ENCODE assay signal across 14 cellular contexts in the genomic region with DNA sequence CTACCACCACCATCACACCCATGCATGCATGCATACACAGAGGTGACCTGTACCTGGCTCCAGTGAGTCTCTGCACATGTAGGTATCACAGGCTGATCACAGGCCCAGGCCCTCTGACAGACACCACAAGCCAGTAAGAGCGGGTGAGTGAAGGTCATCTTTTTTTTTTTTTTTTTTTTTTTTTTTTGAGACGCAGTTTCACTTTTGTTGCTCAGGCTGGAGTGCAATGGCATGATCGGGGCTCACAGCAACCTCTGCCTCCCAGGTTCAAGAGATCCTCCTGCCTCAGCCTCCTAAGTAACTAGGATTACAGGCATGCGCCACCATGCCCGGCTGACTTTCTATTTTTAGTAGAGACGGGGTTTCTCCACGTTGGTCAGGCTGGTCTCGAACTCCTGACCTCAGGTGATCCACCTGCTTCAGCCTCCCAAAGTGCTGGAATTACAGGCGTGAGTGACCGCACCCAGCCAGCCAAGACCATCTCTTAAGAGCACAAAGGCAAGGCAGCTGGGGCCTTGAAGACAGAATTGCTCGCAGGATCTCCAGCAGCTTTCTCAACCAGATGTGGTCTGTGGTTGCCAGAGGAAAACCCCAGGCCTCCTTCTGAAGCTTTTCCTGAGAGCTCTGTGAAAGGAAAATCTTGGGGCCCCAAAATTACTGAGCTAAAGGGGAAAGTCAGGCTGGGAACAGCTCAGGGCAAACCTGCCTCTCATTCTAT. TPM values are rescaled to one million over a fixed set of nuclear protein-coding genes. Genes with fewer than 3 reads are reported as not detected.
DNase-seq lines count a peak whose midpoint lies in the region; ATAC-seq, FAIRE-seq and TF ChIP-seq lines count a peak whose summit lies in the region.
"Had no signal": no experiment of that assay in that cellular context is flagged by ENCODE, and none has a peak within 500 bp of the region (broad histone marks: within the 10 kb centered on the region; RNA-seq: fewer than 3 reads in every experiment).

No MANE protein-coding gene starts in this region.

- intact Hi-C loops in K562 (cut with micrococcal nuclease) = no loop called here

- no peak for TF ChIP-seq EP300 in K562 (IDR thresholded peaks at IDR 0.05; ENCODE audit: low read length)

- no peak for FAIRE-seq in K562 (lab: Jason Lieb, UNC)

- no peak overlapping the region for H2AFZ ChIP-seq in DND-41 (ENCODE audit: low read depth, low read length)
- no peak overlapping the region for H2AFZ ChIP-seq in K562 (ENCODE audit: low read depth, low read length)
- H2AFZ ChIP-seq: parathyroid adenoma had no signal

- no TSS peak for BruUV-seq in K562 (replicated peaks; lab: Mats Ljungman, UMichigan)

- H4K20me1 ChIP-seq in BLaER1 = no peaks in the 10 kb centered on the region
- H4K20me1 ChIP-seq in DND-41 (ENCODE audit: insufficient read depth, low read length) = no peaks in the 10 kb centered on the region
- no peaks in the 10 kb centered on the region for H4K20me1 ChIP-seq in K562 (replicated peaks; ENCODE audit: control insufficient read depth, insufficient read depth, low read length)

- no peak for TF ChIP-seq POLR2A in K562 (conservative IDR thresholded peaks at IDR 0.05)

- POLR2A ChIA-PET in T-cell (lab: Charles Lee) = no interaction called here
- POLR2A ChIA-PET in K562 (lab: Yijun Ruan, JAX) = no interaction called here

- H3K36me3 Mint-ChIP-seq in T-cell = no peaks in the 10 kb centered on the region
- H3K36me3 Mint-ChIP-seq: IgD-negative memory B cell had no signal

- H3K79me2 ChIP-seq in DND-41 (ENCODE audit: insufficient read depth, low read length) (peaks cover 5% of the 10 kb centered on the region; the same call in 1 of the 2 replicates), K562 (ENCODE audit: control insufficient read depth, insufficient read depth, low read length) (no peaks in the 10 kb centered on the region)
- H3K79me2 ChIP-seq: parathyroid adenoma had no signal

- H3K9me3 ChIP-seq in BLaER1 (peaks cover under 1% of the 10 kb centered on the region; the same call in 1 of the 2 replicates), DND-41 (ENCODE audit: insufficient read depth, low read length, severe bottlenecking) (no peaks in the 10 kb centered on the region), K562 (replicated peaks; ENCODE audit: control insufficient read depth, insufficient read depth, low read depth, low read length) (no peaks in the 10 kb centered on the region)
- H3K9me3 ChIP-seq: esophagus muscularis mucosa had no signal

- TF ChIP-seq CTCF in DND-41 (IDR thresholded peaks at IDR 0.05; ENCODE audit: borderline replicate concordance, extremely low read depth, low read length, poor library complexity, severe bottlenecking) (no peak), K562 (IDR thresholded peaks at IDR 0.05 in 2 of 3, conservative IDR thresholded peaks at IDR 0.05 in 1 of 3; ENCODE audit: insufficient read depth in 2 of 3, low read depth in 1 of 3, low read length in 3 of 3) (no peak)

- H3K27me3 Mint-ChIP-seq in T-cell = no peaks in the 10 kb centered on the region
- H3K27me3 Mint-ChIP-seq: IgD-negative memory B cell had no signal

- H3K9ac ChIP-seq in BLaER1 = no peak overlapping the region
- no peak overlapping the region for H3K9ac ChIP-seq in DND-41 (ENCODE audit: low read depth, low read length)
- H3K9ac ChIP-seq in K562 (ENCODE audit: insufficient read depth in 1 of 2, low read depth in 2 of 2, low read length in 2 of 2) = peak overlapping the region in 1 of 2 experiments; percentile 54; a peak in 1 of 4 replicates
- H3K9ac ChIP-seq: parathyroid adenoma had no signal

- H3K4me3 Mint-ChIP-seq in T-cell = peak overlapping the region in 1 of 3 donors; percentile 25

- no peak for TF ChIP-seq RAD21 in K562 (CRISPR knock-in tag; conservative IDR thresholded peaks at IDR 0.05 in 1 of 2, IDR thresholded peaks at IDR 0.05 in 1 of 2)

- CTCF ChIA-PET in T-cell (lab: Charles Lee) (no interaction called here), K562 (lab: Yijun Ruan, JAX; ENCODE audit: low intra/inter-chr PET ratio) (no interaction called here)

- H3K9me3 Mint-ChIP-seq in T-cell = no peaks in the 10 kb centered on the region
- H3K9me3 Mint-ChIP-seq: IgD-negative memory B cell had no signal

- DNase-seq in DND-41 (peak; percentile 59), T-cell (no peak), K562 (ENCODE audit: extremely low read depth in 1 of 4, low spot score in 3 of 4) (no peak), NCI-H510A (lab: John Stamatoyannopoulos, UW) (no peak), SW 1271 (lab: John Stamatoyannopoulos, UW) (no peak), anterior cingulate cortex (lab: John Stamatoyannopoulos, UW) (no peak)
- DNase-seq: H7, mesendoderm, NCI-H2107 had no signal

- peaks cover 47 to 66% (median 57%) of the 10 kb centered on the region in 3 donors for H3K4me1 Mint-ChIP-seq in T-cell

- WGBS in K562 (ENCODE audit: insufficient coverage, low coverage, missing lambda C conversion rate) = 55% methylated on average over 10 of the region's 11 CpGs

- peak overlapping the region; percentile 64 to 86 for H3K27ac Mint-ChIP-seq in T-cell

- H3K4me3 ChIP-seq in BLaER1 (no peak overlapping the region), DND-41 (ENCODE audit: low read depth in 1 of 2, low read length in 2 of 2) (no peak overlapping the region), K562 (no peak overlapping the region)
- H3K4me3 ChIP-seq: esophagus muscularis mucosa had no signal

- no peaks in the 10 kb centered on the region for H3K36me3 ChIP-seq in BLaER1
- H3K36me3 ChIP-seq in DND-41 (ENCODE audit: insufficient read depth, low read length) = no peaks in the 10 kb centered on the region
- H3K36me3 ChIP-seq in K562 (ENCODE audit: control insufficient read depth, insufficient read depth, low read length) = no peaks in the 10 kb centered on the region
- H3K36me3 ChIP-seq: esophagus muscularis mucosa had no signal

- no peak for ATAC-seq in DND-41 (ENCODE audit: insufficient read depth, low read depth)
- no peak for ATAC-seq in T-cell (replicated peaks in 1 of 4)
- ATAC-seq in K562 = no peak
- no peak for ATAC-seq in GM18511 (IDR thresholded peaks at IDR 0.05; ENCODE audit: unreplicated experiment)

- H3K27ac ChIP-seq in BLaER1 (peak overlapping the region; percentile 30; the same call in 1 of the 2 replicates), DND-41 (ENCODE audit: low read length) (no peak overlapping the region), K562 (ENCODE audit: extremely low read depth, low read depth, low read length) (no peak overlapping the region)
- H3K27ac ChIP-seq: esophagus muscularis mucosa, parathyroid adenoma had no signal

- H3K27me3 ChIP-seq in BLaER1 (no peaks in the 10 kb centered on the region), DND-41 (ENCODE audit: insufficient read depth, low read length, poor library complexity) (no peaks in the 10 kb centered on the region), K562 (ENCODE audit: control insufficient read depth in 2 of 2, insufficient read depth in 2 of 2, low read length in 2 of 2) (no peaks in the 10 kb centered on the region)
- H3K27me3 ChIP-seq: esophagus muscularis mucosa had no signal

- peaks cover 85% of the 10 kb centered on the region for H3K4me1 ChIP-seq in BLaER1
- peaks cover 47% of the 10 kb centered on the region for H3K4me1 ChIP-seq in DND-41 (ENCODE audit: insufficient read depth, low read length)
- H3K4me1 ChIP-seq in K562 (replicated peaks in 1 of 2; ENCODE audit: control insufficient read depth in 2 of 2, insufficient read depth in 2 of 2, low read length in 2 of 2) = peaks cover 16 to 29% of the 10 kb centered on the region in 2 experiments
- H3K4me1 ChIP-seq: esophagus muscularis mucosa, parathyroid adenoma had no signal

- H3K9me1 ChIP-seq in K562 (ENCODE audit: control insufficient read depth, insufficient read depth, low read length) = no peaks in the 10 kb centered on the region

- H3K4me2 ChIP-seq in BLaER1 = peak overlapping the region; percentile 73
- H3K4me2 ChIP-seq in DND-41 (ENCODE audit: insufficient read depth, low read length) = no peak overlapping the region
- no peak overlapping the region for H3K4me2 ChIP-seq in K562 (ENCODE audit: insufficient read depth, low read length)

- in situ Hi-C loops in K562 (cut with MboI) = no loop called here

RNA-seq across cellular contexts. Expression of a gene that starts 3.2 kb away (rescaled TPM):
- total RNA-seq in T-cell (100 to 1,000 TPM in 4 of 5 donors, 10 to 100 TPM in 1; 42.9 to 356 (median 105) TPM), K562 (2014; rRNA removed) (not detected in 2 replicates), K562 (2014; rRNA removed; fragmentation: Illumina TruSeq; extraction: Trizol) (not detected in 2 replicates), K562 (2015; rRNA removed; fragmentation: Illumina TruSeq; extraction: Trizol) (0.34 and 0.62 TPM in 2 replicates), K562 (2021) (0.47 and 0.51 TPM in 2 replicates)
- total RNA-seq in K562 (2011; cell fraction: chromatin; rRNA removed; ENCODE audit: low replicate concordance) = not detected in 2 replicates
- 1.5 TPM in 1 of 2 replicates, not detected in the other for total RNA-seq in K562 (2011; cell fraction: nucleolus; rRNA removed)
- total RNA-seq in K562 (2011; cell fraction: nucleoplasm; rRNA removed) = 0.81 TPM in 1 of 2 replicates, not detected in the other
- polyA plus RNA-seq in K562 (2011; rRNA removed) (0.33 and 0.46 TPM in 2 replicates), K562 (2014; fragmentation: Illumina TruSeq; extraction: Trizol) (0.30 and 0.57 TPM in 2 replicates), K562 (2014; fragmentation: Nextera tagmentation; extraction: Ambion mirVana) (under 1 TPM; 0.67 to 0.70 TPM), K562 (2014; rRNA removed) (0.44 and 1.5 TPM in 2 replicates)
- polyA plus RNA-seq in K562 (2011; cell fraction: cytosol; rRNA removed) = 0.59 and 1.3 TPM in 2 replicates
- polyA plus RNA-seq in K562 (2011; cell fraction: nucleus; rRNA removed) = 0.39 and 0.64 TPM in 2 replicates
- 1.7 and 1.8 TPM in 2 replicates for polyA plus RNA-seq in K562 (2012)
- 0.25 TPM in 1 of 2 replicates, not detected in the other for polyA minus RNA-seq in K562 (2011; rRNA and poly(A)+ RNA removed)
- polyA minus RNA-seq in K562 (2011; cell fraction: cytosol; rRNA and poly(A)+ RNA removed) = not detected in 2 replicates
- not detected in 2 replicates for polyA minus RNA-seq in K562 (2011; cell fraction: nucleus; rRNA and poly(A)+ RNA removed)
- total RNA-seq: H7 had no signal

RNA-seq across cellular contexts. Expression of a gene that starts 6.9 kb away (rescaled TPM):
- total RNA-seq in T-cell (1 to 10 TPM; 2.0 to 8.5 (median 5.8) TPM), K562 (2014; rRNA removed) (not detected in 2 replicates), K562 (2014; rRNA removed; fragmentation: Illumina TruSeq; extraction: Trizol) (0.51 and 0.62 TPM in 2 replicates), K562 (2015; rRNA removed; fragmentation: Illumina TruSeq; extraction: Trizol) (0.98 and 1.6 TPM in 2 replicates), K562 (2021) (2.2 and 4.0 TPM in 2 replicates)
- total RNA-seq in K562 (2011; cell fraction: chromatin; rRNA removed; ENCODE audit: low replicate concordance) = not detected in 2 replicates
- not detected in 2 replicates for total RNA-seq in K562 (2011; cell fraction: nucleolus; rRNA removed)
- not detected in 2 replicates for total RNA-seq in K562 (2011; cell fraction: nucleoplasm; rRNA removed)
- polyA plus RNA-seq in K562 (2011; rRNA removed) (0.45 and 0.76 TPM in 2 replicates), K562 (2014; fragmentation: Illumina TruSeq; extraction: Trizol) (not detected in 2 replicates), K562 (2014; fragmentation: Nextera tagmentation; extraction: Ambion mirVana) (1 to 10 TPM in 1 of 2 experiments, under 1 TPM in 1; 0.84 to 2.0 TPM), K562 (2014; rRNA removed) (not detected in 2 replicates)
- 0.70 TPM in 1 of 2 replicates, not detected in the other for polyA plus RNA-seq in K562 (2011; cell fraction: cytosol; rRNA removed)
- 2.1 and 2.8 TPM in 2 replicates for polyA plus RNA-seq in K562 (2011; cell fraction: nucleus; rRNA removed)
- polyA plus RNA-seq in K562 (2012) = 2.6 and 2.7 TPM in 2 replicates
- polyA minus RNA-seq in K562 (2011; rRNA and poly(A)+ RNA removed) = not detected in 2 replicates
- polyA minus RNA-seq in K562 (2011; cell fraction: cytosol; rRNA and poly(A)+ RNA removed) = not detected in 2 replicates
- not detected in 2 replicates for polyA minus RNA-seq in K562 (2011; cell fraction: nucleus; rRNA and poly(A)+ RNA removed)
- total RNA-seq: esophagus muscularis mucosa had no signal
- polyA plus RNA-seq: IgD-negative memory B cell had no signal

RNA-seq across cellular contexts. Expression of a gene that starts 9.5 kb away (rescaled TPM):
- total RNA-seq in T-cell (10 to 100 TPM; 37.8 to 67.8 (median 61.1) TPM), K562 (2014; rRNA removed) (143 and 161 TPM in 2 replicates), K562 (2014; rRNA removed; fragmentation: Illumina TruSeq; extraction: Trizol) (29.8 and 54.2 TPM in 2 replicates), K562 (2015; rRNA removed; fragmentation: Illumina TruSeq; extraction: Trizol) (129 and 131 TPM in 2 replicates), K562 (2021) (130 and 142 TPM in 2 replicates)
- total RNA-seq in K562 (2011; cell fraction: chromatin; rRNA removed; ENCODE audit: low replicate concordance) = 39.2 and 48.5 TPM in 2 replicates
- 47.0 and 50.3 TPM in 2 replicates for total RNA-seq in K562 (2011; cell fraction: nucleolus; rRNA removed)
- 47.5 and 61.6 TPM in 2 replicates for total RNA-seq in K562 (2011; cell fraction: nucleoplasm; rRNA removed)
- polyA plus RNA-seq in K562 (2011; rRNA removed) (96.1 and 130 TPM in 2 replicates), K562 (2014; fragmentation: Illumina TruSeq; extraction: Trizol) (56.3 and 136 TPM in 2 replicates), K562 (2014; fragmentation: Nextera tagmentation; extraction: Ambion mirVana) (10 to 100 TPM; 18.1 to 50.3 TPM), K562 (2014; rRNA removed) (112 and 123 TPM in 2 replicates)
- 169 and 204 TPM in 2 replicates for polyA plus RNA-seq in K562 (2011; cell fraction: cytosol; rRNA removed)
- polyA plus RNA-seq in K562 (2011; cell fraction: nucleus; rRNA removed) = 70.0 and 71.8 TPM in 2 replicates
- 188 and 234 TPM in 2 replicates for polyA plus RNA-seq in K562 (2012)
- polyA minus RNA-seq in K562 (2011; rRNA and poly(A)+ RNA removed) = 45.2 and 56.4 TPM in 2 replicates
- polyA minus RNA-seq in K562 (2011; cell fraction: cytosol; rRNA and poly(A)+ RNA removed) = 66.9 and 70.1 TPM in 2 replicates
- polyA minus RNA-seq in K562 (2011; cell fraction: nucleus; rRNA and poly(A)+ RNA removed) = 15.1 and 25.2 TPM in 2 replicates

RNA-seq across cellular contexts. Expression of a gene that starts 12.1 kb away (rescaled TPM):
- total RNA-seq in T-cell (not detected), K562 (2014; rRNA removed) (0.29 and 0.45 TPM in 2 replicates), K562 (2014; rRNA removed; fragmentation: Illumina TruSeq; extraction: Trizol) (0.18 TPM in 1 of 2 replicates, not detected in the other), K562 (2015; rRNA removed; fragmentation: Illumina TruSeq; extraction: Trizol) (not detected in 2 replicates), K562 (2021) (not detected in 2 replicates)
- total RNA-seq in K562 (2011; cell fraction: chromatin; rRNA removed; ENCODE audit: low replicate concordance) = not detected in 2 replicates
- not detected in 2 replicates for total RNA-seq in K562 (2011; cell fraction: nucleolus; rRNA removed)
- not detected in 2 replicates for total RNA-seq in K562 (2011; cell fraction: nucleoplasm; rRNA removed)
- polyA plus RNA-seq in K562 (2011; rRNA removed) (not detected in 2 replicates), K562 (2014; fragmentation: Illumina TruSeq; extraction: Trizol) (not detected in 2 replicates), K562 (2014; fragmentation: Nextera tagmentation; extraction: Ambion mirVana) (under 1 TPM; 0.07 to 0.18 TPM), K562 (2014; rRNA removed) (0.27 and 0.28 TPM in 2 replicates)
- 0.09 TPM in 1 of 2 replicates, not detected in the other for polyA plus RNA-seq in K562 (2011; cell fraction: cytosol; rRNA removed)
- polyA plus RNA-seq in K562 (2011; cell fraction: nucleus; rRNA removed) = 0.18 TPM in 1 of 2 replicates, not detected in the other
- not detected in 2 replicates for polyA plus RNA-seq in K562 (2012)
- polyA minus RNA-seq in K562 (2011; rRNA and poly(A)+ RNA removed) = not detected in 2 replicates
- polyA minus RNA-seq in K562 (2011; cell fraction: cytosol; rRNA and poly(A)+ RNA removed) = not detected in 2 replicates
- polyA minus RNA-seq in K562 (2011; cell fraction: nucleus; rRNA and poly(A)+ RNA removed) = not detected in 2 replicates
- total RNA-seq: esophagus muscularis mucosa, H7 had no signal

RNA-seq across cellular contexts. Expression of a gene that starts 14.7 kb away (rescaled TPM):
- not detected for total RNA-seq in T-cell
- total RNA-seq in K562 (2011; cell fraction: chromatin; rRNA removed; ENCODE audit: low replicate concordance) = 0.53 TPM in 1 of 2 replicates, not detected in the other
- 0.26 and 0.67 TPM in 2 replicates for total RNA-seq in K562 (2011; cell fraction: nucleolus; rRNA removed)
- total RNA-seq in K562 (2011; cell fraction: nucleoplasm; rRNA removed) = 0.29 and 1.4 TPM in 2 replicates
- total RNA-seq in K562 (2014; rRNA removed) = 1.7 and 2.0 TPM in 2 replicates
- total RNA-seq in K562 (2014; rRNA removed; fragmentation: Illumina TruSeq; extraction: Trizol) = 0.48 and 0.69 TPM in 2 replicates
- 0.57 and 0.98 TPM in 2 replicates for total RNA-seq in K562 (2015; rRNA removed; fragmentation: Illumina TruSeq; extraction: Trizol)
- 2.9 and 3.1 TPM in 2 replicates for total RNA-seq in K562 (2021)
- polyA plus RNA-seq in K562 (2011; rRNA removed) = 0.35 and 0.38 TPM in 2 replicates
- 0.49 and 0.62 TPM in 2 replicates for polyA plus RNA-seq in K562 (2011; cell fraction: cytosol; rRNA removed)
- polyA plus RNA-seq in K562 (2011; cell fraction: nucleus; rRNA removed) = 0.41 and 0.44 TPM in 2 replicates
- 3.1 and 3.6 TPM in 2 replicates for polyA plus RNA-seq in K562 (2012)
- polyA plus RNA-seq in K562 (2014; fragmentation: Illumina TruSeq; extraction: Trizol) = 3.8 and 5.0 TPM in 2 replicates
- under 1 TPM; 0.63 to 0.66 TPM for polyA plus RNA-seq in K562 (2014; fragmentation: Nextera tagmentation; extraction: Ambion mirVana)
- polyA plus RNA-seq in K562 (2014; rRNA removed) = 0.20 and 0.91 TPM in 2 replicates
- polyA minus RNA-seq in K562 (2011; rRNA and poly(A)+ RNA removed) = 0.81 and 1.4 TPM in 2 replicates
- 2.7 and 2.8 TPM in 2 replicates for polyA minus RNA-seq in K562 (2011; cell fraction: cytosol; rRNA and poly(A)+ RNA removed)
- 0.13 and 0.33 TPM in 2 replicates for polyA minus RNA-seq in K562 (2011; cell fraction: nucleus; rRNA and poly(A)+ RNA removed)
- total RNA-seq: esophagus muscularis mucosa had no signal
- polyA plus RNA-seq: IgD-negative memory B cell had no signal

Comparison
In these comparisons a context has a peak if more than half of its experiments do, and no peak if none do; other contexts are left out.
1. RNA of a gene that starts 3.2 kb away (total RNA-seq): 42.9 to 356 TPM in T-cell; 0.34 to 1.5 TPM in K562; every median in the first group is over 10 times any median in the second.